Comparison of ENCODE assay signal across 29 cellular contexts in the genomic region with DNA sequence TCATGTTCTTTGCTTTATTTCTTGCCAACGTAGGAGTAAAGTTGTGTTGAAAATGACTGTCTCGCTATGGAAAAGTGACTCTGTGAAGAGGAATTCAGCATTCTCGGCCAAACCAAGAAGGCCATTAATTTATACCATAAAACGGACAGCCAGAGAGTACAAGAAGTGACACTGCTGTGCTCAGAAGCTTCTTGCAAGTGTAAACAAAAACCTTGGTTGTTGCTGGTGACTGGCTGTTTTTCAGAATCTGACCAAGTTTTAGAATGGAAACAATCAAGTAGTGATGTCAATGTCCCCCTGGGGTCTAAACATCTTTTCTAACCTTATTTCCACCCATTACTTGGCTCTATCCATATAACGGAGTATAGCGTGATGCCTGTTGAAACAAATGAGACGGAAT.
"Had no signal": no experiment of that assay in that cellular context is flagged by ENCODE, and none has a peak within 500 bp of the region (broad histone marks: within the 10 kb centered on the region; RNA-seq: fewer than 3 reads in every experiment).

No MANE protein-coding gene starts in this region.

- H3K4me3 ChIP-seq: adrenal gland, gastroesophageal sphincter, hepatocyte, pancreas, prostate gland, spleen, tibial nerve had no signal

- H3K4me1 Mint-ChIP-seq: activated naive CD8-positive, alpha-beta T cell treated with anti-CD3 and anti-CD28 coated beads for 36 hours; endodermal cell; naive B cell; nephron progenitor cell; T-helper 17 cell had no signal

- H3K36me3 Mint-ChIP-seq: activated naive CD8-positive, alpha-beta T cell treated with anti-CD3 and anti-CD28 coated beads for 36 hours; mesothelial cell of epicardium; naive B cell had no signal

- DNase-seq: activated CD4-positive, alpha-beta T cell treated with anti-CD3 and anti-CD28 coated beads for 48 hours; activated CD4-positive, alpha-beta T cell treated with anti-CD3 and anti-CD28 coated beads, Interleukin-2, amount 50 U/mL, for 48 hours; activated CD8-positive, alpha-beta memory T cell treated with anti-CD3 and anti-CD28 coated beads for 24 hours; activated effector memory CD4-positive, alpha-beta T cell treated with anti-CD3 and anti-CD28 coated beads, Interleukin-2, amount 50 U/mL, for 16 hours; activated naive CD4-positive, alpha-beta T cell treated with anti-CD3 and anti-CD28 coated beads for 36 hours; activated naive CD8-positive, alpha-beta T cell treated with anti-CD3 and anti-CD28 coated beads for 36 hours; adrenal gland; aorta; caudate nucleus; cortex of kidney; endodermal cell; left colon; mammary epithelial cell; naive B cell; nephron progenitor cell; pancreas; retina; spleen; stimulated activated naive CD4-positive, alpha-beta T cell; T-helper 17 cell; T1000; WERI-Rb-1 had no signal

- H3K27ac Mint-ChIP-seq: activated naive CD4-positive, alpha-beta T cell treated with anti-CD3 and anti-CD28 coated beads for 36 hours; activated naive CD8-positive, alpha-beta T cell treated with anti-CD3 and anti-CD28 coated beads for 36 hours; endodermal cell; mesothelial cell of epicardium; naive B cell; nephron progenitor cell; T-helper 17 cell had no signal

- H3K4me3 Mint-ChIP-seq: activated naive CD4-positive, alpha-beta T cell treated with anti-CD3 and anti-CD28 coated beads for 36 hours; activated naive CD8-positive, alpha-beta T cell treated with anti-CD3 and anti-CD28 coated beads for 36 hours; endodermal cell; mesothelial cell of epicardium; naive B cell; nephron progenitor cell; T-helper 17 cell had no signal

- ATAC-seq: activated CD4-positive, CD25-positive, alpha-beta regulatory T cell treated with anti-CD3 and anti-CD28 coated beads, Interleukin-2, amount 50 U/mL, for 24 hours; esophagus mucosa; gastroesophageal sphincter; left colon; pancreas; T-helper 17 cell had no signal

- H3K9me3 Mint-ChIP-seq: activated naive CD4-positive, alpha-beta T cell treated with anti-CD3 and anti-CD28 coated beads for 36 hours; activated naive CD8-positive, alpha-beta T cell treated with anti-CD3 and anti-CD28 coated beads for 36 hours; endodermal cell; mesothelial cell of epicardium; naive B cell; nephron progenitor cell had no signal

- H3K27me3 Mint-ChIP-seq: activated naive CD8-positive, alpha-beta T cell treated with anti-CD3 and anti-CD28 coated beads for 36 hours; T-helper 17 cell had no signal
